Comparison of ENCODE assay signal across 21 cellular contexts in the genomic region with DNA sequence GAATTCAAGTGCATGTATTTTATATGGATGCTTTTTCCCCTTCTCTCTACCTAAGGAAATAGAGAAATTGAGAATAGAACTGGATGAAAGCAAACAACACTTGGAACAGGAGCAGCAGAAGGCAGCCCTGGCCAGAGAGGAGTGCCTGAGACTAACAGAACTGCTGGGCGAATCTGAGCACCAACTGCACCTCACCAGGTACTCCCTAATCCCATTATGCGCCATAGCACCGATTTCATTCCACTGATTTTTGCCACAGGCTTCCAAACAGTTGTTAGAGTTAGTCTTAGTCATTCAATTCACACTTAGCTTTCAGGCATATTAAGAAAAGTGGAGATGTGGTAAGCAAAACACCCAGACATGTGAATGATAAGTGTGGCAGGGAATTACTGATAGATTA.
DNase-seq lines count a peak whose midpoint lies in the region; ATAC-seq and TF ChIP-seq lines count a peak whose summit lies in the region.
"Had no signal": no experiment of that assay in that cellular context is flagged by ENCODE, and none has a peak within 500 bp of the region (broad histone marks: within the 10 kb centered on the region; RNA-seq: fewer than 3 reads in every experiment).

No MANE protein-coding gene starts in this region.

- no peaks in the 10 kb centered on the region for H3K4me1 ChIP-seq in GM23338 (ENCODE audit: insufficient read depth)
- H3K4me1 ChIP-seq: HAP-1, SJSA1 had no signal

- H3K36me3 ChIP-seq in GM23338 (ENCODE audit: insufficient read depth): no peaks in the 10 kb centered on the region
- H3K36me3 ChIP-seq: HAP-1 had no signal

- ATAC-seq in GM23338: peak; percentile 71
- no peak for ATAC-seq in GM18868 (IDR thresholded peaks at IDR 0.05; ENCODE audit: unreplicated experiment)
- ATAC-seq: T-cell had no signal

- no peaks in the 10 kb centered on the region for H3K9me3 Mint-ChIP-seq in GM23338

- H3K4me1 Mint-ChIP-seq in GM23338: peaks cover 12% of the 10 kb centered on the region; the same call in 2 of the 3 replicates
- H3K4me1 Mint-ChIP-seq: CD4-positive, alpha-beta memory T cell; T-cell had no signal

- no peaks in the 10 kb centered on the region for H3K27me3 Mint-ChIP-seq in GM23338 (ENCODE audit: insufficient read depth, low read depth, poor library complexity)
- H3K27me3 Mint-ChIP-seq: CD4-positive, alpha-beta memory T cell; T-cell had no signal

- DNase-seq in GM23338 (ENCODE audit: low spot score): no peak
- peak; percentile 69 for DNase-seq in NCI-H446 treated with DMSO at 0.1 percent for 48 hours (lab: John Stamatoyannopoulos, UW)
- DNase-seq in cerebellar nuclear complex (lab: John Stamatoyannopoulos, UW): peak; percentile 33 to 84
- peak; percentile 18 for DNase-seq in iPS-NIHi7 (ENCODE audit: extremely low spot score)
- no peak for DNase-seq in H4 (ENCODE audit: low spot score)
- no peak for DNase-seq in GF-D8 (lab: John Stamatoyannopoulos, UW)
- DNase-seq: CD4-positive, alpha-beta memory T cell; COR-L47; DMS79 treated with DMSO at 0.1 percent for 48 hours; HFFc6; KG1; MG63; NCI-H2029; NCI-H2227 treated with DMSO at 0.1 percent for 48 hours; NCI-H510A treated with DMSO at 0.1 percent for 48 hours; Right ventricle myocardium superior; RPMI8226; T-cell had no signal

- no peak for TF ChIP-seq CTCF in GM23338 (conservative IDR thresholded peaks at IDR 0.05; ENCODE audit: low read depth in 2 of 2)

- no peak overlapping the region for H3K4me2 ChIP-seq in GM23338

- 0 out of 3 replicates have a peak, but pooled peaks cover 5% of the 10 kb centered on the region for H3K36me3 Mint-ChIP-seq in GM23338 (ENCODE audit: low read depth)

- H3K4me3 ChIP-seq in GM23338: no peak overlapping the region
- H3K4me3 ChIP-seq: HAP-1, MG63, SJSA1 had no signal

- no peaks in the 10 kb centered on the region for H3F3A ChIP-seq in GM23338 (replicated peaks; ENCODE audit: low read depth)

- no peak overlapping the region for H3K27ac Mint-ChIP-seq in GM23338
- H3K27ac Mint-ChIP-seq: CD4-positive, alpha-beta memory T cell; HFFc6; T-cell had no signal

- no peaks in the 10 kb centered on the region for H3K79me2 ChIP-seq in GM23338 (replicated peaks; ENCODE audit: insufficient read depth)

- H4K20me1 ChIP-seq in GM23338 (replicated peaks; ENCODE audit: insufficient read depth): no peaks in the 10 kb centered on the region

- H3K27me3 ChIP-seq in GM23338 (ENCODE audit: insufficient read depth): no peaks in the 10 kb centered on the region
- H3K27me3 ChIP-seq: MG63, SJSA1 had no signal

- no peak overlapping the region for H3K4me3 Mint-ChIP-seq in GM23338
- H3K4me3 Mint-ChIP-seq: CD4-positive, alpha-beta memory T cell; HFFc6; T-cell had no signal

- no peak overlapping the region for H3K27ac ChIP-seq in GM23338 (ENCODE audit: low read depth)
- H3K27ac ChIP-seq: SJSA1 had no signal

- H2AFZ ChIP-seq in GM23338: no peak overlapping the region

- H3K9me2 ChIP-seq in GM23338 (ENCODE audit: insufficient read depth): no peaks in the 10 kb centered on the region

TF ChIP-seq in GM23338, 12 proteins besides CTCF, POLR2A, EP300 and RAD21 (continues in another document):
- TF ChIP-seq, protein P1, sequence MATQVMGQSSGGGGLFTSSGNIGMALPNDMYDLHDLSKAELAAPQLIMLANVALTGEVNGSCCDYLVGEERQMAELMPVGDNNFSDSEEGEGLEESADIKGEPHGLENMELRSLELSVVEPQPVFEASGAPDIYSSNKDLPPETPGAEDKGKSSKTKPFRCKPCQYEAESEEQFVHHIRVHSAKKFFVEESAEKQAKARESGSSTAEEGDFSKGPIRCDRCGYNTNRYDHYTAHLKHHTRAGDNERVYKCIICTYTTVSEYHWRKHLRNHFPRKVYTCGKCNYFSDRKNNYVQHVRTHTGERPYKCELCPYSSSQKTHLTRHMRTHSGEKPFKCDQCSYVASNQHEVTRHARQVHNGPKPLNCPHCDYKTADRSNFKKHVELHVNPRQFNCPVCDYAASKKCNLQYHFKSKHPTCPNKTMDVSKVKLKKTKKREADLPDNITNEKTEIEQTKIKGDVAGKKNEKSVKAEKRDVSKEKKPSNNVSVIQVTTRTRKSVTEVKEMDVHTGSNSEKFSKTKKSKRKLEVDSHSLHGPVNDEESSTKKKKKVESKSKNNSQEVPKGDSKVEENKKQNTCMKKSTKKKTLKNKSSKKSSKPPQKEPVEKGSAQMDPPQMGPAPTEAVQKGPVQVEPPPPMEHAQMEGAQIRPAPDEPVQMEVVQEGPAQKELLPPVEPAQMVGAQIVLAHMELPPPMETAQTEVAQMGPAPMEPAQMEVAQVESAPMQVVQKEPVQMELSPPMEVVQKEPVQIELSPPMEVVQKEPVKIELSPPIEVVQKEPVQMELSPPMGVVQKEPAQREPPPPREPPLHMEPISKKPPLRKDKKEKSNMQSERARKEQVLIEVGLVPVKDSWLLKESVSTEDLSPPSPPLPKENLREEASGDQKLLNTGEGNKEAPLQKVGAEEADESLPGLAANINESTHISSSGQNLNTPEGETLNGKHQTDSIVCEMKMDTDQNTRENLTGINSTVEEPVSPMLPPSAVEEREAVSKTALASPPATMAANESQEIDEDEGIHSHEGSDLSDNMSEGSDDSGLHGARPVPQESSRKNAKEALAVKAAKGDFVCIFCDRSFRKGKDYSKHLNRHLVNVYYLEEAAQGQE (IDR thresholded peaks at IDR 0.05; ENCODE audit: unreplicated experiment): no peak
- TF ChIP-seq CREB1 (CRISPR knock-in tag; IDR thresholded peaks at IDR 0.05; ENCODE audit: low read depth) (no peak), STAT1 (IDR thresholded peaks at IDR 0.05; ENCODE audit: unreplicated experiment) (no peak), EZH2phosphoT487 (IDR thresholded peaks at IDR 0.05; ENCODE audit: unreplicated experiment) (no peak), JUNB (IDR thresholded peaks at IDR 0.05; ENCODE audit: unreplicated experiment) (no peak), ZNF331 (CRISPR knock-in tag; IDR thresholded peaks at IDR 0.05; ENCODE audit: low read depth) (no peak), EZH2 (IDR thresholded peaks at IDR 0.05; ENCODE audit: low read depth, unreplicated experiment) (no peak), NANOG (IDR thresholded peaks at IDR 0.05; ENCODE audit: borderline replicate concordance) (no peak)
- TF ChIP-seq, protein P2, sequence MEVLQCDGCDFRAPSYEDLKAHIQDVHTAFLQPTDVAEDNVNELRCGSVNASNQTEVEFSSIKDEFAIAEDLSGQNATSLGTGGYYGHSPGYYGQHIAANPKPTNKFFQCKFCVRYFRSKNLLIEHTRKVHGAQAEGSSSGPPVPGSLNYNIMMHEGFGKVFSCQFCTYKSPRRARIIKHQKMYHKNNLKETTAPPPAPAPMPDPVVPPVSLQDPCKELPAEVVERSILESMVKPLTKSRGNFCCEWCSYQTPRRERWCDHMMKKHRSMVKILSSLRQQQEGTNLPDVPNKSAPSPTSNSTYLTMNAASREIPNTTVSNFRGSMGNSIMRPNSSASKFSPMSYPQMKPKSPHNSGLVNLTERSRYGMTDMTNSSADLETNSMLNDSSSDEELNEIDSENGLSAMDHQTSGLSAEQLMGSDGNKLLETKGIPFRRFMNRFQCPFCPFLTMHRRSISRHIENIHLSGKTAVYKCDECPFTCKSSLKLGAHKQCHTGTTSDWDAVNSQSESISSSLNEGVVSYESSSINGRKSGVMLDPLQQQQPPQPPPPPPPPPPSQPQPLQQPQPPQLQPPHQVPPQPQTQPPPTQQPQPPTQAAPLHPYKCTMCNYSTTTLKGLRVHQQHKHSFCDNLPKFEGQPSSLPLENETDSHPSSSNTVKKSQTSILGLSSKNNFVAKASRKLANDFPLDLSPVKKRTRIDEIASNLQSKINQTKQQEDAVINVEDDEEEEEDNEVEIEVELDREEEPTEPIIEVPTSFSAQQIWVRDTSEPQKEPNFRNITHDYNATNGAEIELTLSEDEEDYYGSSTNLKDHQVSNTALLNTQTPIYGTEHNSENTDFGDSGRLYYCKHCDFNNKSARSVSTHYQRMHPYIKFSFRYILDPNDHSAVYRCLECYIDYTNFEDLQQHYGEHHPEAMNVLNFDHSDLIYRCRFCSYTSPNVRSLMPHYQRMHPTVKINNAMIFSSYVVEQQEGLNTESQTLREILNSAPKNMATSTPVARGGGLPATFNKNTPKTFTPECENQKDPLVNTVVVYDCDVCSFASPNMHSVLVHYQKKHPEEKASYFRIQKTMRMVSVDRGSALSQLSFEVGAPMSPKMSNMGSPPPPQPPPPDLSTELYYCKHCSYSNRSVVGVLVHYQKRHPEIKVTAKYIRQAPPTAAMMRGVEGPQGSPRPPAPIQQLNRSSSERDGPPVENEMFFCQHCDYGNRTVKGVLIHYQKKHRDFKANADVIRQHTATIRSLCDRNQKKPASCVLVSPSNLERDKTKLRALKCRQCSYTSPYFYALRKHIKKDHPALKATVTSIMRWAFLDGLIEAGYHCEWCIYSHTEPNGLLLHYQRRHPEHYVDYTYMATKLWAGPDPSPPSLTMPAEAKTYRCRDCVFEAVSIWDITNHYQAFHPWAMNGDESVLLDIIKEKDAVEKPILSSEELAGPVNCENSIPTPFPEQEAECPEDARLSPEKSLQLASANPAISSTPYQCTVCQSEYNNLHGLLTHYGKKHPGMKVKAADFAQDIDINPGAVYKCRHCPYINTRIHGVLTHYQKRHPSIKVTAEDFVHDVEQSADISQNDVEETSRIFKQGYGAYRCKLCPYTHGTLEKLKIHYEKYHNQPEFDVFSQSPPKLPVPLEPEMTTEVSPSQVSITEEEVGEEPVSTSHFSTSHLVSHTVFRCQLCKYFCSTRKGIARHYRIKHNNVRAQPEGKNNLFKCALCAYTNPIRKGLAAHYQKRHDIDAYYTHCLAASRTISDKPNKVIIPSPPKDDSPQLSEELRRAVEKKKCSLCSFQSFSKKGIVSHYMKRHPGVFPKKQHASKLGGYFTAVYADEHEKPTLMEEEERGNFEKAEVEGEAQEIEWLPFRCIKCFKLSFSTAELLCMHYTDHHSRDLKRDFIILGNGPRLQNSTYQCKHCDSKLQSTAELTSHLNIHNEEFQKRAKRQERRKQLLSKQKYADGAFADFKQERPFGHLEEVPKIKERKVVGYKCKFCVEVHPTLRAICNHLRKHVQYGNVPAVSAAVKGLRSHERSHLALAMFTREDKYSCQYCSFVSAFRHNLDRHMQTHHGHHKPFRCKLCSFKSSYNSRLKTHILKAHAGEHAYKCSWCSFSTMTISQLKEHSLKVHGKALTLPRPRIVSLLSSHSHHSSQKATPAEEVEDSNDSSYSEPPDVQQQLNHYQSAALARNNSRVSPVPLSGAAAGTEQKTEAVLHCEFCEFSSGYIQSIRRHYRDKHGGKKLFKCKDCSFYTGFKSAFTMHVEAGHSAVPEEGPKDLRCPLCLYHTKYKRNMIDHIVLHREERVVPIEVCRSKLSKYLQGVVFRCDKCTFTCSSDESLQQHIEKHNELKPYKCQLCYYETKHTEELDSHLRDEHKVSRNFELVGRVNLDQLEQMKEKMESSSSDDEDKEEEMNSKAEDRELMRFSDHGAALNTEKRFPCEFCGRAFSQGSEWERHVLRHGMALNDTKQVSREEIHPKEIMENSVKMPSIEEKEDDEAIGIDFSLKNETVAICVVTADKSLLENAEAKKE (CRISPR knock-in tag; IDR thresholded peaks at IDR 0.05): no peak

Comparison
In these comparisons a context has a peak if more than half of its experiments do, and no peak if none do; other contexts are left out.
1. DNase-seq: peak in NCI-H446 treated with DMSO at 0.1 percent for 48 hours (single experiment), cerebellar nuclear complex (2 of 2) and iPS-NIHi7 (single experiment); none in GM23338 (single experiment), H4 (single experiment) and GF-D8 (single experiment).